ENCODE assay signal across 25 cellular contexts in genomic region chr11:104106136-104106754, GRCh38. TPM values are rescaled to one million over a fixed set of nuclear protein-coding genes. Genes with fewer than 3 reads are reported as not detected.
DNase-seq lines count a peak whose midpoint lies in the region; ATAC-seq, FAIRE-seq and TF ChIP-seq lines count a peak whose summit lies in the region.
"Had no signal": no experiment of that assay in that cellular context is flagged by ENCODE, and none has a peak within 500 bp of the region (broad histone marks: within the 10 kb centered on the region; RNA-seq: fewer than 3 reads in every experiment).

No MANE protein-coding gene starts in this region.

- H3K4me3 ChIP-seq in AG04449 (ENCODE audit: low read depth, low read length) (no peak overlapping the region), fibroblast of pulmonary artery (replicated peaks; ENCODE audit: low read depth, low read length) (no peak overlapping the region)
- H3K4me3 ChIP-seq: A549, MG63, pancreas, right lobe of liver, uterus had no signal

- no peak for TF ChIP-seq CTCF in AG04449 (IDR thresholded peaks at IDR 0.05; ENCODE audit: insufficient read depth, low read length, missing control alignments)
- no peak for TF ChIP-seq CTCF in fibroblast of pulmonary artery (IDR thresholded peaks at IDR 0.05; ENCODE audit: low read length, missing control alignments)
- no peak for TF ChIP-seq CTCF in D721Med (IDR thresholded peaks at IDR 0.05; ENCODE audit: insufficient read depth, missing control alignments)

- peak; percentile 89 for ATAC-seq in SK-N-SH treated with all-trans-retinoic acid at 6 μM for 48 hours
- ATAC-seq in esophagus mucosa, result no peak
- ATAC-seq: A549; left cardiac atrium; naive thymus-derived CD4-positive, alpha-beta T cell; pancreas; right lobe of liver; T-cell had no signal

- CTCF ChIA-PET in AG04449 (lab: Yijun Ruan, JAX), result interaction anchor here (1.0 kb wide), 1 partner anchor 15 kb away, joined by 3 read pairs; no protein-coding TSS in a partner anchor

- no peak for FAIRE-seq in D721Med (lab: Jason Lieb, UNC)
- FAIRE-seq: A549, endothelial cell of umbilical vein, pancreas had no signal

- POLR2A ChIA-PET in AG04449 (lab: Yijun Ruan, JAX), result no interaction called here

- DNase-seq in AG04449 (ENCODE audit: low read depth, low spot score) (peak; percentile 33), GM04504 (ENCODE audit: low read depth) (peak; percentile 68), fibroblast of pulmonary artery (ENCODE audit: low read depth) (peak; percentile 21), cortex of kidney (lab: John Stamatoyannopoulos, UW) (no peak), D721Med (ENCODE audit: insufficient read length, low spot score) (no peak)
- DNase-seq in activated CD4-positive, alpha-beta T cell treated with anti-CD3 and anti-CD28 coated beads for 48 hours, result no peak
- DNase-seq: activated CD4-positive, alpha-beta T cell treated with anti-CD3 and anti-CD28 coated beads, Interleukin-2, amount 10 ng/mL, durations not matched to agents 24 days and 14 days; activated naive CD8-positive, alpha-beta T cell treated with anti-CD3 and anti-CD28 coated beads, Interleukin-2, amount 10 ng/mL, durations not matched to agents 7 days and 5 days; CD4-positive, alpha-beta memory T cell; DMS79 treated with DMSO at 0.1 percent for 48 hours; left cardiac atrium; mesendoderm; MG63; naive thymus-derived CD4-positive, alpha-beta T cell; NCI-H1436; NCI-H526 treated with DMSO at 0.1 percent for 48 hours; pancreas; right lobe of liver; T-cell; uterus had no signal

TF ChIP-seq in SK-N-SH treated with all-trans-retinoic acid at 6 μM for 48 hours, 23 proteins besides CTCF, POLR2A, EP300 and RAD21:
- TF ChIP-seq ISL1 (CRISPR knock-in tag; IDR thresholded peaks at IDR 0.05) (peak; percentile 44; the same call in 1 of the 2 replicates), CSDC2 (CRISPR knock-in tag; IDR thresholded peaks at IDR 0.05) (no peak)

RNA-seq across cellular contexts. Expression of gene PDGFD, which starts 57.7 kb away (rescaled TPM):
- 0.76 TPM for total RNA-seq in esophagus mucosa
- total RNA-seq: activated CD4-positive, alpha-beta T cell treated with anti-CD3 and anti-CD28 coated beads, Interleukin-2, amount 10 ng/mL, durations not matched to agents 24 days and 14 days; activated T-helper 2 cell treated with anti-CD3 and anti-CD28 coated beads, Interferon-gamma antibody, Interleukin-2, Interleukin-4, amounts not matched to agents 10 μg/mL and 5 μg/mL and 100 μg/mL, durations not matched to agents 14 hours and 24 hours and 36 hours; CD4-positive, alpha-beta memory T cell had no signal

Comparison
In these comparisons a context has a peak if more than half of its experiments do, and no peak if none do; other contexts are left out.
1. DNase-seq: peak in AG04449 (single experiment), GM04504 (single experiment) and fibroblast of pulmonary artery (single experiment); none in cortex of kidney (single experiment), D721Med (single experiment) and activated CD4-positive, alpha-beta T cell treated with anti-CD3 and anti-CD28 coated beads for 48 hours (single experiment).